39 cellular contexts compared by ENCODE assay signal in genomic region chr20:33042430-33042829, GRCh38. TPM values are rescaled to one million over a fixed set of nuclear protein-coding genes. Genes with fewer than 3 reads are reported as not detected.
"Had no signal": no experiment of that assay in that cellular context is flagged by ENCODE, and none has a peak within 500 bp of the region (broad histone marks: within the 10 kb centered on the region; RNA-seq: fewer than 3 reads in every experiment).

No MANE protein-coding gene starts in this region.

- H3K4me3 ChIP-seq: adrenal gland, ascending aorta, body of pancreas, breast epithelium, cardiac muscle cell had no signal

- H3K36me3 ChIP-seq: adrenal gland, ascending aorta, brain microvascular endothelial cell, breast epithelium, cardiac muscle cell had no signal

- H3K4me1 ChIP-seq: adrenal gland, ascending aorta, body of pancreas, breast epithelium had no signal

- FAIRE-seq: astrocyte, bronchial epithelial cell had no signal

- ATAC-seq: activated naive CD4-positive, alpha-beta T cell treated with anti-CD3 and anti-CD28 coated beads, Interleukin-2, amount 50 U/mL, for 72 hours; activated naive CD8-positive, alpha-beta T cell treated with anti-CD3 and anti-CD28 coated beads, Interleukin-2, amount 50 U/mL, for 24 hours; activated T-cell treated with anti-CD3 and anti-CD28 coated beads, Interleukin-2, amount 50 U/mL, for 4 hours; activated T-cell treated with anti-CD3 and anti-CD28 coated beads, Interleukin-2, amount 50 U/mL, for 72 hours; activated T-helper 17 cell treated with anti-CD3 and anti-CD28 coated beads, Interleukin-2, amount 50 U/mL, for 72 hours; body of pancreas had no signal

- DNase-seq: activated effector memory CD4-positive, alpha-beta T cell treated with anti-CD3 and anti-CD28 coated beads, Interleukin-2, amount 50 U/mL, for 16 hours; activated effector memory CD4-positive, alpha-beta T cell treated with Interleukin-2 at 50 U/mL for 16 hours; activated gamma-delta T cell; activated gamma-delta T cell treated with Interleukin-2 at 50 U/mL for 16 hours; activated naive CD4-positive, alpha-beta T cell; activated naive CD4-positive, alpha-beta T cell treated with anti-CD3 and anti-CD28 coated beads for 36 hours; activated naive CD4-positive, alpha-beta T cell treated with anti-CD3 and anti-CD28 coated beads, Interleukin-2, amount 10 ng/mL, durations not matched to agents 7 days and 5 days; activated naive CD4-positive, alpha-beta T cell treated with anti-CD3 and anti-CD28 coated beads, Interleukin-2, amount 50 U/mL, for 16 hours; activated naive CD4-positive, alpha-beta T cell treated with Interleukin-2 at 50 U/mL for 16 hours; activated naive CD8-positive, alpha-beta T cell treated with anti-CD3 and anti-CD28 coated beads for 36 hours; activated naive CD8-positive, alpha-beta T cell treated with anti-CD3 and anti-CD28 coated beads, Interleukin-2, amount 10 ng/mL, durations not matched to agents 7 days and 5 days; activated naive CD8-positive, alpha-beta T cell treated with anti-CD3 and anti-CD28 coated beads, Interleukin-2, amount 50 U/mL, for 24 hours; activated T-cell treated with anti-CD3 and anti-CD28 coated beads, Interleukin-2, amount 50 U/mL, for 24 hours; activated T-cell treated with anti-CD3 and anti-CD28 coated beads, Interleukin-2, amount 50 U/mL, for 4 hours; activated T-cell treated with anti-CD3 and anti-CD28 coated beads, Interleukin-2, amount 50 U/mL, for 48 hours; activated T-cell treated with anti-CD3 and anti-CD28 coated beads, Interleukin-2, amount 50 U/mL, for 72 hours; adrenal gland; amniotic stem cell; amygdala; anterior cingulate cortex; aorta; body of pancreas; brain microvascular endothelial cell; caudate nucleus; central memory CD4-positive, alpha-beta T cell; cerebellar nuclear complex had no signal

- H3K27me3 ChIP-seq: adrenal gland, ascending aorta, body of pancreas, brain microvascular endothelial cell, breast epithelium, cardiac muscle cell had no signal

- H3K27ac ChIP-seq: adrenal gland, ascending aorta, body of pancreas, brain microvascular endothelial cell, breast epithelium, cardiac muscle cell had no signal

- H3K9me3 ChIP-seq: adrenal gland had no signal

RNA-seq across cellular contexts. Expression of gene BPIFB6, which starts 11.0 kb away (rescaled TPM):
- total RNA-seq: activated naive CD4-positive, alpha-beta T cell treated with anti-CD3 and anti-CD28 coated beads for 36 hours; activated naive CD4-positive, alpha-beta T cell treated with anti-CD3 and anti-CD28 coated beads, Interleukin-2, amount 50 U/mL, for 72 hours; activated naive CD8-positive, alpha-beta T cell treated with anti-CD3 and anti-CD28 coated beads for 36 hours; activated naive CD8-positive, alpha-beta T cell treated with anti-CD3 and anti-CD28 coated beads, Interleukin-2, amount 10 ng/mL, durations not matched to agents 7 days and 5 days; activated T-cell treated with anti-CD3 and anti-CD28 coated beads, Interleukin-2, amount 50 U/mL, for 4 hours; activated T-cell treated with anti-CD3 and anti-CD28 coated beads, Interleukin-2, amount 50 U/mL, for 72 hours; activated T-helper 1 cell treated with anti-CD3 and anti-CD28 coated beads, Interleukin-12 subunit alpha, Interleukin-12 subunit beta, Interleukin-2, Interleukin-4 antibody, amounts not matched to agents 30 ng/mL and 10 ng/mL and 1 ng/mL, durations not matched to agents 14 hours and 24 hours and 36 hours; activated T-helper 17 cell treated with anti-CD3 and anti-CD28 coated beads, Interleukin-2, amount 50 U/mL, for 72 hours; activated T-helper 2 cell treated with anti-CD3 and anti-CD28 coated beads, Interferon-gamma antibody, Interleukin-2, Interleukin-4, amounts not matched to agents 10 μg/mL and 5 μg/mL and 100 μg/mL, durations not matched to agents 14 hours and 24 hours and 36 hours; adrenal gland; aorta; ascending aorta; astrocyte; body of pancreas; breast epithelium; bronchial epithelial cell; cardiac muscle cell; cardiac septum; cerebellum; chondrocyte had no signal
- polyA plus RNA-seq: adipose tissue, adrenal gland, aorta, cardiac muscle cell had no signal

RNA-seq across cellular contexts. Expression of gene BPIFB3, which starts 11.3 kb away (rescaled TPM):
- total RNA-seq: activated naive CD4-positive, alpha-beta T cell treated with anti-CD3 and anti-CD28 coated beads for 36 hours; activated naive CD4-positive, alpha-beta T cell treated with anti-CD3 and anti-CD28 coated beads, Interleukin-2, amount 50 U/mL, for 72 hours; activated naive CD8-positive, alpha-beta T cell treated with anti-CD3 and anti-CD28 coated beads for 36 hours; activated naive CD8-positive, alpha-beta T cell treated with anti-CD3 and anti-CD28 coated beads, Interleukin-2, amount 10 ng/mL, durations not matched to agents 7 days and 5 days; activated T-cell treated with anti-CD3 and anti-CD28 coated beads, Interleukin-2, amount 50 U/mL, for 4 hours; activated T-cell treated with anti-CD3 and anti-CD28 coated beads, Interleukin-2, amount 50 U/mL, for 72 hours; activated T-helper 1 cell treated with anti-CD3 and anti-CD28 coated beads, Interleukin-12 subunit alpha, Interleukin-12 subunit beta, Interleukin-2, Interleukin-4 antibody, amounts not matched to agents 30 ng/mL and 10 ng/mL and 1 ng/mL, durations not matched to agents 14 hours and 24 hours and 36 hours; activated T-helper 17 cell treated with anti-CD3 and anti-CD28 coated beads, Interleukin-2, amount 50 U/mL, for 72 hours; activated T-helper 2 cell treated with anti-CD3 and anti-CD28 coated beads, Interferon-gamma antibody, Interleukin-2, Interleukin-4, amounts not matched to agents 10 μg/mL and 5 μg/mL and 100 μg/mL, durations not matched to agents 14 hours and 24 hours and 36 hours; adrenal gland; aorta; ascending aorta; astrocyte; body of pancreas; breast epithelium; bronchial epithelial cell; cardiac muscle cell; cardiac septum; cerebellum; chondrocyte had no signal
- polyA plus RNA-seq: adipose tissue, adrenal gland, aorta, cardiac muscle cell had no signal

RNA-seq across cellular contexts. Expression of gene BPIFB2, which starts 34.9 kb away (rescaled TPM):
- total RNA-seq: activated naive CD4-positive, alpha-beta T cell treated with anti-CD3 and anti-CD28 coated beads for 36 hours; activated naive CD4-positive, alpha-beta T cell treated with anti-CD3 and anti-CD28 coated beads, Interleukin-2, amount 50 U/mL, for 72 hours; activated naive CD8-positive, alpha-beta T cell treated with anti-CD3 and anti-CD28 coated beads for 36 hours; activated naive CD8-positive, alpha-beta T cell treated with anti-CD3 and anti-CD28 coated beads, Interleukin-2, amount 10 ng/mL, durations not matched to agents 7 days and 5 days; activated T-cell treated with anti-CD3 and anti-CD28 coated beads, Interleukin-2, amount 50 U/mL, for 72 hours; activated T-helper 1 cell treated with anti-CD3 and anti-CD28 coated beads, Interleukin-12 subunit alpha, Interleukin-12 subunit beta, Interleukin-2, Interleukin-4 antibody, amounts not matched to agents 30 ng/mL and 10 ng/mL and 1 ng/mL, durations not matched to agents 14 hours and 24 hours and 36 hours; activated T-helper 17 cell treated with anti-CD3 and anti-CD28 coated beads, Interleukin-2, amount 50 U/mL, for 72 hours; activated T-helper 2 cell treated with anti-CD3 and anti-CD28 coated beads, Interferon-gamma antibody, Interleukin-2, Interleukin-4, amounts not matched to agents 10 μg/mL and 5 μg/mL and 100 μg/mL, durations not matched to agents 14 hours and 24 hours and 36 hours; aorta; ascending aorta; astrocyte; body of pancreas; bronchial epithelial cell; cardiac muscle cell; cardiac septum; cerebellum; chondrocyte had no signal
- polyA plus RNA-seq: adipose tissue, adrenal gland, aorta, cardiac muscle cell had no signal

RNA-seq across cellular contexts. Expression of gene BPIFB4, which starts 37.0 kb away (rescaled TPM):
- total RNA-seq: activated naive CD4-positive, alpha-beta T cell treated with anti-CD3 and anti-CD28 coated beads for 36 hours; activated naive CD4-positive, alpha-beta T cell treated with anti-CD3 and anti-CD28 coated beads, Interleukin-2, amount 50 U/mL, for 72 hours; activated naive CD8-positive, alpha-beta T cell treated with anti-CD3 and anti-CD28 coated beads for 36 hours; activated naive CD8-positive, alpha-beta T cell treated with anti-CD3 and anti-CD28 coated beads, Interleukin-2, amount 10 ng/mL, durations not matched to agents 7 days and 5 days; activated T-cell treated with anti-CD3 and anti-CD28 coated beads, Interleukin-2, amount 50 U/mL, for 4 hours; activated T-cell treated with anti-CD3 and anti-CD28 coated beads, Interleukin-2, amount 50 U/mL, for 72 hours; activated T-helper 1 cell treated with anti-CD3 and anti-CD28 coated beads, Interleukin-12 subunit alpha, Interleukin-12 subunit beta, Interleukin-2, Interleukin-4 antibody, amounts not matched to agents 30 ng/mL and 10 ng/mL and 1 ng/mL, durations not matched to agents 14 hours and 24 hours and 36 hours; activated T-helper 17 cell treated with anti-CD3 and anti-CD28 coated beads, Interleukin-2, amount 50 U/mL, for 72 hours; activated T-helper 2 cell treated with anti-CD3 and anti-CD28 coated beads, Interferon-gamma antibody, Interleukin-2, Interleukin-4, amounts not matched to agents 10 μg/mL and 5 μg/mL and 100 μg/mL, durations not matched to agents 14 hours and 24 hours and 36 hours; adrenal gland; aorta; ascending aorta; astrocyte; body of pancreas; breast epithelium; bronchial epithelial cell; cardiac muscle cell; cardiac septum; cerebellum; chondrocyte had no signal
- polyA plus RNA-seq: aorta, cardiac muscle cell had no signal

RNA-seq across cellular contexts. Expression of gene SUN5, which starts 38.2 kb away (rescaled TPM):
- total RNA-seq: activated naive CD4-positive, alpha-beta T cell treated with anti-CD3 and anti-CD28 coated beads for 36 hours; activated naive CD4-positive, alpha-beta T cell treated with anti-CD3 and anti-CD28 coated beads, Interleukin-2, amount 50 U/mL, for 72 hours; activated naive CD8-positive, alpha-beta T cell treated with anti-CD3 and anti-CD28 coated beads for 36 hours; activated naive CD8-positive, alpha-beta T cell treated with anti-CD3 and anti-CD28 coated beads, Interleukin-2, amount 10 ng/mL, durations not matched to agents 7 days and 5 days; activated T-cell treated with anti-CD3 and anti-CD28 coated beads, Interleukin-2, amount 50 U/mL, for 4 hours; activated T-cell treated with anti-CD3 and anti-CD28 coated beads, Interleukin-2, amount 50 U/mL, for 72 hours; activated T-helper 1 cell treated with anti-CD3 and anti-CD28 coated beads, Interleukin-12 subunit alpha, Interleukin-12 subunit beta, Interleukin-2, Interleukin-4 antibody, amounts not matched to agents 30 ng/mL and 10 ng/mL and 1 ng/mL, durations not matched to agents 14 hours and 24 hours and 36 hours; activated T-helper 17 cell treated with anti-CD3 and anti-CD28 coated beads, Interleukin-2, amount 50 U/mL, for 72 hours; activated T-helper 2 cell treated with anti-CD3 and anti-CD28 coated beads, Interferon-gamma antibody, Interleukin-2, Interleukin-4, amounts not matched to agents 10 μg/mL and 5 μg/mL and 100 μg/mL, durations not matched to agents 14 hours and 24 hours and 36 hours; adrenal gland; aorta; ascending aorta; astrocyte; body of pancreas; breast epithelium; bronchial epithelial cell; cardiac muscle cell; cardiac septum; cerebellum; chondrocyte had no signal
- polyA plus RNA-seq: adipose tissue, adrenal gland, aorta, cardiac muscle cell had no signal
